1 cellular context compared by ENCODE assay signal in the genomic region with DNA sequence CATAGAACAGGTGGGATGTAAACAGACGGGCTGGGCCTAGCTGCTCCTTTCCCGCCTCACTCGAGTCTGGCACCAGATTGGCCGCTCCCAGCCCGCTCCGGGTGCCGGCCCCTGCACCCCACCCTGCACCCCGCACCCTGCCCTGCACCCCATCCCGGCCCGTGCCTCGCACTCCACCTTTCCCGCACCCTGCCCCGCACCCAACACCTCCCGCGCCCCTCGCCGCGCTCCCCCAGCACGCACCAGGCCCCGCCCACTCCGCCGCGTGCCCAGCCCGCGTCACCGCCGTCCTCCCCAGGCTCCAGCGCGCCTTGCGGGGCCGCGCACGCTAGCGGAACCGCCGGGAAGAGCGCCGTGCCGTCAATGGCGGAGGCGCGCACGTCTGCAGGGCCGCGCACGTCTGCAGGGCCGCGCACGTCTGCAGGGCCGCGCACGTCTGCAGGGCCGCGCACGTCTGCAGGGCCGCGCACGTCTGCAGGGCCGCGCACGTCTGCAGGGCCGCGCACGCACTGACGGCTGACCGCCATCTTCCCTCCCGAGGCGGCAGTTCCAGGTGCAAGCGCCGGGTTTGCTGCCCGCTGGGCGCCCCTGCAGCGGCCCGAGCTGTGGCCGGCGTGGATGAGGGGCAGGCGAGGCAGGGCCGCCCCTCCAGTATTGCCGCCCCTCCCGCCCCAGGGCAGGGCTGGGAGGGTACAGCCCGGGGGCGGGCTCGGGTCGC.
TF ChIP-seq lines count a peak whose summit lies in the region.

UBE3C (plus strand) TSS at position 503 of the 718 bp plus-strand sequence. CDS start 347 bp downstream, outside the sequence.

TF ChIP-seq in K562, 482 proteins besides CTCF, POLR2A, EP300 and RAD21 (continued from another document and continues in another):
- TF ChIP-seq MLLT1 (IDR thresholded peaks at IDR 0.05) = no peak
- TF ChIP-seq ZNF165 (CRISPR knock-in tag; IDR thresholded peaks at IDR 0.05; ENCODE audit: borderline replicate concordance) = no peak; the same call in none of the 2 replicates
- TF ChIP-seq ZNF3 (CRISPR knock-in tag; IDR thresholded peaks at IDR 0.05) = no peak
- no peak; the same call in 1 of the 2 replicates for TF ChIP-seq CEBPG (CRISPR knock-in tag; IDR thresholded peaks at IDR 0.05)
- TF ChIP-seq CEBPG (tag; conservative IDR thresholded peaks at IDR 0.05 in 1 of 2, IDR thresholded peaks at IDR 0.05 in 1 of 2) = no peak
- TF ChIP-seq ZNF507 (tag; conservative IDR thresholded peaks at IDR 0.05) = no peak
- TF ChIP-seq ZNF174 (CRISPR knock-in tag; IDR thresholded peaks at IDR 0.05) = no peak
- no peak for TF ChIP-seq KLF10 (CRISPR knock-in tag; IDR thresholded peaks at IDR 0.05)
- TF ChIP-seq MAZ (CRISPR knock-in tag; conservative IDR thresholded peaks at IDR 0.05 in 1 of 2, IDR thresholded peaks at IDR 0.05 in 1 of 2) = peak; percentile 45 to 96
- no peak for TF ChIP-seq ZC3H4 (CRISPR knock-in tag; IDR thresholded peaks at IDR 0.05; ENCODE audit: borderline replicate concordance)
- no peak for TF ChIP-seq ZNF57 (CRISPR knock-in tag; IDR thresholded peaks at IDR 0.05)
- no peak for TF ChIP-seq PTRF (tag; IDR thresholded peaks at IDR 0.05)
- TF ChIP-seq NCOR1 (IDR thresholded peaks at IDR 0.05) = no peak
- no peak for TF ChIP-seq GTF2A2 (tag; IDR thresholded peaks at IDR 0.05)
- TF ChIP-seq, protein P1, sequence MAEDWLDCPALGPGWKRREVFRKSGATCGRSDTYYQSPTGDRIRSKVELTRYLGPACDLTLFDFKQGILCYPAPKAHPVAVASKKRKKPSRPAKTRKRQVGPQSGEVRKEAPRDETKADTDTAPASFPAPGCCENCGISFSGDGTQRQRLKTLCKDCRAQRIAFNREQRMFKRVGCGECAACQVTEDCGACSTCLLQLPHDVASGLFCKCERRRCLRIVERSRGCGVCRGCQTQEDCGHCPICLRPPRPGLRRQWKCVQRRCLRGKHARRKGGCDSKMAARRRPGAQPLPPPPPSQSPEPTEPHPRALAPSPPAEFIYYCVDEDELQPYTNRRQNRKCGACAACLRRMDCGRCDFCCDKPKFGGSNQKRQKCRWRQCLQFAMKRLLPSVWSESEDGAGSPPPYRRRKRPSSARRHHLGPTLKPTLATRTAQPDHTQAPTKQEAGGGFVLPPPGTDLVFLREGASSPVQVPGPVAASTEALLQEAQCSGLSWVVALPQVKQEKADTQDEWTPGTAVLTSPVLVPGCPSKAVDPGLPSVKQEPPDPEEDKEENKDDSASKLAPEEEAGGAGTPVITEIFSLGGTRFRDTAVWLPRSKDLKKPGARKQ (CRISPR knock-in tag; IDR thresholded peaks at IDR 0.05) = no peak
- no peak for TF ChIP-seq BMI1 (IDR thresholded peaks at IDR 0.05; ENCODE audit: low read length)
- TF ChIP-seq MCM2 (IDR thresholded peaks at IDR 0.05; ENCODE audit: low read depth) = no peak
- TF ChIP-seq IRF2 (CRISPR knock-in tag; IDR thresholded peaks at IDR 0.05) = no peak
- TF ChIP-seq, protein P2, sequence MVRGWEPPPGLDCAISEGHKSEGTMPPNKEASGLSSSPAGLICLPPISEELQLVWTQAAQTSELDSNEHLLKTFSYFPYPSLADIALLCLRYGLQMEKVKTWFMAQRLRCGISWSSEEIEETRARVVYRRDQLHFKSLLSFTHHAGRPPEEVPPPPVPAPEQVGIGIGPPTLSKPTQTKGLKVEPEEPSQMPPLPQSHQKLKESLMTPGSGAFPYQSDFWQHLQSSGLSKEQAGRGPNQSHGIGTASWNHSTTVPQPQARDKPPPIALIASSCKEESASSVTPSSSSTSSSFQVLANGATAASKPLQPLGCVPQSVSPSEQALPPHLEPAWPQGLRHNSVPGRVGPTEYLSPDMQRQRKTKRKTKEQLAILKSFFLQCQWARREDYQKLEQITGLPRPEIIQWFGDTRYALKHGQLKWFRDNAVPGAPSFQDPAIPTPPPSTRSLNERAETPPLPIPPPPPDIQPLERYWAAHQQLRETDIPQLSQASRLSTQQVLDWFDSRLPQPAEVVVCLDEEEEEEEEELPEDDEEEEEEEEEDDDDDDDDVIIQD (CRISPR knock-in tag; IDR thresholded peaks at IDR 0.05) = peak; percentile 94
- TF ChIP-seq HNRNPL (IDR thresholded peaks at IDR 0.05; ENCODE audit: low read depth, low read length) = peak; percentile 47; the same call in 1 of the 2 replicates
- no peak for TF ChIP-seq STAT5A (IDR thresholded peaks at IDR 0.05; ENCODE audit: borderline replicate concordance, low read length)
- TF ChIP-seq ZBTB2 (IDR thresholded peaks at IDR 0.05) = peak; percentile 94
- TF ChIP-seq PKNOX1 (IDR thresholded peaks at IDR 0.05) = peak; percentile 23; the same call in 1 of the 2 replicates
- peak; percentile 98 for TF ChIP-seq ZKSCAN8 (CRISPR knock-in tag; IDR thresholded peaks at IDR 0.05)
- no peak for TF ChIP-seq PATZ1 (CRISPR knock-in tag; IDR thresholded peaks at IDR 0.05; ENCODE audit: borderline replicate concordance)
- peak; percentile 78; the same call in 1 of the 2 replicates for TF ChIP-seq EP400 (IDR thresholded peaks at IDR 0.05)
- TF ChIP-seq, protein P3, sequence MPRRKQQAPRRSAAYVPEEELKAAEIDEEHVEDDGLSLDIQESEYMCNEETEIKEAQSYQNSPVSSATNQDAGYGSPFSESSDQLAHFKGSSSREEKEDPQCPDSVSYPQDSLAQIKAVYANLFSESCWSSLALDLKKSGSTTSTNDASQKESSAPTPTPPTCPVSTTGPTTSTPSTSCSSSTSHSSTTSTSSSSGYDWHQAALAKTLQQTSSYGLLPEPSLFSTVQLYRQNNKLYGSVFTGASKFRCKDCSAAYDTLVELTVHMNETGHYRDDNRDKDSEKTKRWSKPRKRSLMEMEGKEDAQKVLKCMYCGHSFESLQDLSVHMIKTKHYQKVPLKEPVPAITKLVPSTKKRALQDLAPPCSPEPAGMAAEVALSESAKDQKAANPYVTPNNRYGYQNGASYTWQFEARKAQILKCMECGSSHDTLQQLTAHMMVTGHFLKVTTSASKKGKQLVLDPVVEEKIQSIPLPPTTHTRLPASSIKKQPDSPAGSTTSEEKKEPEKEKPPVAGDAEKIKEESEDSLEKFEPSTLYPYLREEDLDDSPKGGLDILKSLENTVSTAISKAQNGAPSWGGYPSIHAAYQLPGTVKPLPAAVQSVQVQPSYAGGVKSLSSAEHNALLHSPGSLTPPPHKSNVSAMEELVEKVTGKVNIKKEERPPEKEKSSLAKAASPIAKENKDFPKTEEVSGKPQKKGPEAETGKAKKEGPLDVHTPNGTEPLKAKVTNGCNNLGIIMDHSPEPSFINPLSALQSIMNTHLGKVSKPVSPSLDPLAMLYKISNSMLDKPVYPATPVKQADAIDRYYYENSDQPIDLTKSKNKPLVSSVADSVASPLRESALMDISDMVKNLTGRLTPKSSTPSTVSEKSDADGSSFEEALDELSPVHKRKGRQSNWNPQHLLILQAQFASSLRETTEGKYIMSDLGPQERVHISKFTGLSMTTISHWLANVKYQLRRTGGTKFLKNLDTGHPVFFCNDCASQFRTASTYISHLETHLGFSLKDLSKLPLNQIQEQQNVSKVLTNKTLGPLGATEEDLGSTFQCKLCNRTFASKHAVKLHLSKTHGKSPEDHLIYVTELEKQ (CRISPR knock-in tag; IDR thresholded peaks at IDR 0.05) = no peak
- TF ChIP-seq KAT2B (IDR thresholded peaks at IDR 0.05; ENCODE audit: low read depth, low read length) = no peak
- peak; percentile 59 for TF ChIP-seq ASH1L (IDR thresholded peaks at IDR 0.05; ENCODE audit: borderline replicate concordance, low read depth, partially characterized antibody)
- peak; percentile 76 for TF ChIP-seq ATF7 (IDR thresholded peaks at IDR 0.05)
- no peak for TF ChIP-seq CHCHD3 (CRISPR knock-in tag; IDR thresholded peaks at IDR 0.05)
- TF ChIP-seq KDM5B (IDR thresholded peaks at IDR 0.05; ENCODE audit: insufficient replicate concordance, low read depth, low read length) = peak; percentile 76
- TF ChIP-seq, protein P4, sequence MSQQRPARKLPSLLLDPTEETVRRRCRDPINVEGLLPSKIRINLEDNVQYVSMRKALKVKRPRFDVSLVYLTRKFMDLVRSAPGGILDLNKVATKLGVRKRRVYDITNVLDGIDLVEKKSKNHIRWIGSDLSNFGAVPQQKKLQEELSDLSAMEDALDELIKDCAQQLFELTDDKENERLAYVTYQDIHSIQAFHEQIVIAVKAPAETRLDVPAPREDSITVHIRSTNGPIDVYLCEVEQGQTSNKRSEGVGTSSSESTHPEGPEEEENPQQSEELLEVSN (IDR thresholded peaks at IDR 0.05; ENCODE audit: borderline replicate concordance in 1 of 2, extremely low read depth in 1 of 2, insufficient read depth in 1 of 2, insufficient read length in 1 of 2, low read depth in 1 of 2, low read length in 1 of 2, poor library complexity in 1 of 2, severe bottlenecking in 1 of 2) = peak; percentile 89 to 95
- no peak for TF ChIP-seq ZNF282 (CRISPR knock-in tag; IDR thresholded peaks at IDR 0.05)
- TF ChIP-seq ZNF785 (CRISPR knock-in tag; IDR thresholded peaks at IDR 0.05) = no peak
- no peak for TF ChIP-seq ATF4 (CRISPR knock-in tag; IDR thresholded peaks at IDR 0.05)
